ENCODE assay signal across 7 cellular contexts in genomic region chr2:238202326-238203103, GRCh38. TPM values are rescaled to one million over a fixed set of nuclear protein-coding genes. Genes with fewer than 3 reads are reported as not detected.
DNase-seq lines count a peak whose midpoint lies in the region; ATAC-seq lines count a peak whose summit lies in the region.

No MANE protein-coding gene starts in this region.

- peak overlapping the region; percentile 85 for H3K27ac Mint-ChIP-seq in activated naive CD8-positive, alpha-beta T cell treated with anti-CD3 and anti-CD28 coated beads, Interleukin-2, amount 10 ng/mL, durations not matched to agents 7 days and 5 days
- H3K27ac Mint-ChIP-seq in stimulated activated memory B cell treated with anti-CD40 and anti-IgM and Interleukin-4, amounts not matched to agents 10 μg/mL and 1 μg/mL and 100 μg/mL, for 72 hours: peak overlapping the region; percentile 72

- H3K27ac ChIP-seq in iPS-20b (ENCODE audit: low read length): no peak overlapping the region

- H3K27me3 ChIP-seq in iPS-20b (ENCODE audit: insufficient read depth, low read length): peaks cover 11% of the 10 kb centered on the region; the same call in 1 of the 2 replicates

- no peaks in the 10 kb centered on the region for H3K36me3 ChIP-seq in iPS-20b (ENCODE audit: insufficient read depth, low read depth, low read length)

- peak; percentile 33 for DNase-seq in KBM-7
- DNase-seq in activated naive CD8-positive, alpha-beta T cell treated with anti-CD3 and anti-CD28 coated beads, Interleukin-2, amount 10 ng/mL, durations not matched to agents 7 days and 5 days: no peak
- DNase-seq in activated effector memory CD4-positive, alpha-beta T cell treated with anti-CD3 and anti-CD28 coated beads, Interleukin-2, amount 50 U/mL, for 16 hours: no peak

- peaks cover 4% of the 10 kb centered on the region for H3K36me3 Mint-ChIP-seq in activated naive CD8-positive, alpha-beta T cell treated with anti-CD3 and anti-CD28 coated beads, Interleukin-2, amount 10 ng/mL, durations not matched to agents 7 days and 5 days
- peaks cover 6% of the 10 kb centered on the region for H3K36me3 Mint-ChIP-seq in stimulated activated memory B cell treated with anti-CD40 and anti-IgM and Interleukin-4, amounts not matched to agents 10 μg/mL and 1 μg/mL and 100 μg/mL, for 72 hours

- ATAC-seq in activated naive CD8-positive, alpha-beta T cell treated with anti-CD3 and anti-CD28 coated beads, Interleukin-2, amount 10 ng/mL, durations not matched to agents 7 days and 5 days (ENCODE audit: low read depth): no peak
- ATAC-seq in stimulated activated memory B cell treated with anti-CD40 and anti-IgM and Interleukin-4, amounts not matched to agents 10 μg/mL and 1 μg/mL and 100 μg/mL, for 72 hours: no peak
- ATAC-seq in GM19324 (IDR thresholded peaks at IDR 0.05; ENCODE audit: low FRiP score, unreplicated experiment): no peak

- peak overlapping the region; percentile 86 for H3K4me3 Mint-ChIP-seq in activated naive CD8-positive, alpha-beta T cell treated with anti-CD3 and anti-CD28 coated beads, Interleukin-2, amount 10 ng/mL, durations not matched to agents 7 days and 5 days
- H3K4me3 Mint-ChIP-seq in stimulated activated memory B cell treated with anti-CD40 and anti-IgM and Interleukin-4, amounts not matched to agents 10 μg/mL and 1 μg/mL and 100 μg/mL, for 72 hours: peak overlapping the region; percentile 83

- in situ Hi-C loops in KBM-7 (cut with MboI; ENCODE audit: low pct_unique_long_range_greater_than_20kb, low sequenced_read_pairs): no loop called here

- H3K4me3 ChIP-seq in GM08714 (ENCODE audit: low read length) (peak overlapping the region; percentile 87), iPS-20b (ENCODE audit: low read length) (peak overlapping the region; percentile 91)

- no peaks in the 10 kb centered on the region for H3K9me3 Mint-ChIP-seq in activated naive CD8-positive, alpha-beta T cell treated with anti-CD3 and anti-CD28 coated beads, Interleukin-2, amount 10 ng/mL, durations not matched to agents 7 days and 5 days
- no peaks in the 10 kb centered on the region for H3K9me3 Mint-ChIP-seq in stimulated activated memory B cell treated with anti-CD40 and anti-IgM and Interleukin-4, amounts not matched to agents 10 μg/mL and 1 μg/mL and 100 μg/mL, for 72 hours

- H3K9ac ChIP-seq in iPS-20b (ENCODE audit: low read depth, low read length): peak overlapping the region; percentile 73

- peaks cover 4% of the 10 kb centered on the region for H3K4me1 ChIP-seq in iPS-20b (ENCODE audit: insufficient read depth, low read length)

- POLR2A ChIA-PET in activated naive CD8-positive, alpha-beta T cell treated with anti-CD3 and anti-CD28 coated beads, Interleukin-2, amount 10 ng/mL, durations not matched to agents 7 days and 5 days (lab: Charles Lee): interaction anchor here (0.7 to 2.3 kb wide), 13 partner anchors 11 to 280 kb away, joined by 3 to 8 read pairs (median 4); partner anchors contain the start of gene SCLY

- peaks cover 2% of the 10 kb centered on the region for H3K27me3 Mint-ChIP-seq in activated naive CD8-positive, alpha-beta T cell treated with anti-CD3 and anti-CD28 coated beads, Interleukin-2, amount 10 ng/mL, durations not matched to agents 7 days and 5 days
- H3K27me3 Mint-ChIP-seq in stimulated activated memory B cell treated with anti-CD40 and anti-IgM and Interleukin-4, amounts not matched to agents 10 μg/mL and 1 μg/mL and 100 μg/mL, for 72 hours: no peaks in the 10 kb centered on the region

- peaks cover 27% of the 10 kb centered on the region for H3K4me1 Mint-ChIP-seq in activated naive CD8-positive, alpha-beta T cell treated with anti-CD3 and anti-CD28 coated beads, Interleukin-2, amount 10 ng/mL, durations not matched to agents 7 days and 5 days
- peaks cover 53% of the 10 kb centered on the region for H3K4me1 Mint-ChIP-seq in stimulated activated memory B cell treated with anti-CD40 and anti-IgM and Interleukin-4, amounts not matched to agents 10 μg/mL and 1 μg/mL and 100 μg/mL, for 72 hours

- H3K9me3 ChIP-seq in iPS-20b (ENCODE audit: insufficient read depth, low read depth, low read length): no peaks in the 10 kb centered on the region

RNA-seq across cellular contexts. Expression of gene ILKAP, which starts 1.0 kb away (rescaled TPM):
- 10 to 100 TPM; 56.3 to 59.1 TPM for total RNA-seq in activated naive CD8-positive, alpha-beta T cell treated with anti-CD3 and anti-CD28 coated beads, Interleukin-2, amount 10 ng/mL, durations not matched to agents 7 days and 5 days

RNA-seq across cellular contexts. Expression of gene HES6, which starts 37.3 kb away (rescaled TPM):
- total RNA-seq in activated naive CD8-positive, alpha-beta T cell treated with anti-CD3 and anti-CD28 coated beads, Interleukin-2, amount 10 ng/mL, durations not matched to agents 7 days and 5 days: 1 to 10 TPM; 4.3 to 7.1 TPM

RNA-seq across cellular contexts. Expression of gene ERFE, which starts 43.7 kb away (rescaled TPM):
- total RNA-seq in activated naive CD8-positive, alpha-beta T cell treated with anti-CD3 and anti-CD28 coated beads, Interleukin-2, amount 10 ng/mL, durations not matched to agents 7 days and 5 days: under 1 TPM in 1 of 2 experiments, not detected in 1; 0.42 TPM
